ENCODE assay signal across 8 cellular contexts in the genomic region with DNA sequence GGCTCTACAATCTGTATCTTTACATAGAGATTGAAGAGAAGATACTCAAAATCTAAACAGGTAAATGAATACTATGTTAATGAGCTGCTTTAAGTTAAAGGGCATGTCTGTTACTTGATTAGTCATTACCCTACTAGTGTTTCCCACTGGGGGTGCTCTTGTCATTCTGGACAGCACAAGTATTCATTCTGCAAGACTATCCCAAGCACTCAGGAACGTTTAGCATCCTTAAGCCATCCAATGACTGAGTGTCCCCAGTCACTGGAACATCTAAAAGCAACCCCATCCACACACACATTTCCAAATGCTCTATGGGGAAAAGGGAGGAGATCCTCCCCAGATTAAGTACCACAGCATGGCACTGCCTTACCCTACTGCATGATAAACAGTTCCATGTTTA. TPM values are rescaled to one million over a fixed set of nuclear protein-coding genes. Genes with fewer than 3 reads are reported as not detected.
DNase-seq lines count a peak whose midpoint lies in the region; ATAC-seq and TF ChIP-seq lines count a peak whose summit lies in the region.

No MANE protein-coding gene starts in this region.

- CTCF ChIA-PET in naive thymus-derived CD4-positive, alpha-beta T cell (lab: Charles Lee) = interaction anchor here (0.6 to 4.8 kb wide), 8 partner anchors 18 to 347 kb away, joined by 3 to 37 read pairs (median 4); no protein-coding TSS in a partner anchor

- peak; percentile 51 for ATAC-seq in GM21786 (IDR thresholded peaks at IDR 0.05; ENCODE audit: unreplicated experiment)
- ATAC-seq in naive thymus-derived CD4-positive, alpha-beta T cell = peak; percentile 56

- peaks cover 47 to 87% (median 80%) of the 10 kb centered on the region in 7 donors for H3K4me1 Mint-ChIP-seq in naive thymus-derived CD4-positive, alpha-beta T cell

- H3K9me3 Mint-ChIP-seq in naive thymus-derived CD4-positive, alpha-beta T cell = no peaks in the 10 kb centered on the region

- H3K4me3 Mint-ChIP-seq in naive thymus-derived CD4-positive, alpha-beta T cell = peak overlapping the region in 1 of 10 donors; percentile 29

- no peak overlapping the region for H3K27ac ChIP-seq in naive thymus-derived CD4-positive, alpha-beta T cell (ENCODE audit: low read depth, low read length)

- TF ChIP-seq CTCF in NB4 (IDR thresholded peaks at IDR 0.05; ENCODE audit: low read depth, low read length) = peak; percentile 48

- no peak for TF ChIP-seq POLR2A in NB4 (IDR thresholded peaks at IDR 0.05; ENCODE audit: extremely low read depth, insufficient read length)

- peak; percentile 26 for DNase-seq in SIG-M5 treated with dmso at 0.1 percent for 504 hours (lab: John Stamatoyannopoulos, UW; ENCODE audit: unreplicated experiment)
- no peak for DNase-seq in SIG-M5 (lab: John Stamatoyannopoulos, UW)
- DNase-seq in NB4 (ENCODE audit: low read depth) = peak; percentile 67
- peak; percentile 36 for DNase-seq in central memory CD4-positive, alpha-beta T cell
- peak in 3 of 9 donors; percentile 29 to 39 (median 36) for DNase-seq in naive thymus-derived CD4-positive, alpha-beta T cell
- no peak for DNase-seq in NCI-H187 treated with DMSO at 0.1 percent for 48 hours (lab: John Stamatoyannopoulos, UW)
- DNase-seq in activated effector memory CD4-positive, alpha-beta T cell treated with anti-CD3 and anti-CD28 coated beads, Interleukin-2, amount 50 U/mL, for 16 hours = no peak

- H3K36me3 ChIP-seq in naive thymus-derived CD4-positive, alpha-beta T cell (ENCODE audit: control insufficient read depth in 2 of 3, insufficient read depth in 3 of 3, low read length in 3 of 3) = peaks cover 0 to under 1% (median 0%) of the 10 kb centered on the region in 3 experiments

- intact Hi-C loops in naive thymus-derived CD4-positive, alpha-beta T cell (cut with micrococcal nuclease) = loop anchor here (1.0 to 10.0 kb wide), 5 partner anchors 76 to 341 kb away; no protein-coding TSS in a partner anchor

- POLR2A ChIA-PET in naive thymus-derived CD4-positive, alpha-beta T cell (lab: Charles Lee) = interaction anchor here (1.0 to 1.4 kb wide), 4 partner anchors 8 to 76 kb away, joined by 4 to 5 read pairs (median 4); no protein-coding TSS in a partner anchor

- H3K9me3 ChIP-seq in naive thymus-derived CD4-positive, alpha-beta T cell (ENCODE audit: control insufficient read depth in 2 of 3, low read length in 3 of 3) = no peaks in the 10 kb centered on the region

- no peaks in the 10 kb centered on the region for H3K27me3 ChIP-seq in naive thymus-derived CD4-positive, alpha-beta T cell (ENCODE audit: control insufficient read depth in 2 of 2, insufficient read depth in 2 of 2, low read length in 2 of 2)

- H3K27me3 Mint-ChIP-seq in naive thymus-derived CD4-positive, alpha-beta T cell = no peaks in the 10 kb centered on the region

- H3K36me3 Mint-ChIP-seq in naive thymus-derived CD4-positive, alpha-beta T cell = peaks cover 0 to 15% (median 13%) of the 10 kb centered on the region in 5 donors

- H3K27ac Mint-ChIP-seq in naive thymus-derived CD4-positive, alpha-beta T cell = peak overlapping the region in 5 of 9 donors; percentile 25 to 82 (median 79)

- H3K4me1 ChIP-seq in naive thymus-derived CD4-positive, alpha-beta T cell (ENCODE audit: control insufficient read depth in 2 of 2, insufficient read depth in 2 of 2, low read length in 2 of 2) = peaks cover 19 to 77% of the 10 kb centered on the region in 2 donors

- H3K4me3 ChIP-seq in NB4 (ENCODE audit: low read depth, low read length) = no peak overlapping the region
- H3K4me3 ChIP-seq in naive thymus-derived CD4-positive, alpha-beta T cell (ENCODE audit: low read length) = no peak overlapping the region

RNA-seq across cellular contexts. Expression of gene EZR, which starts 25.7 kb away (rescaled TPM):
- total RNA-seq in naive thymus-derived CD4-positive, alpha-beta T cell = 100 to 1,000 TPM; 132 to 201 (median 163) TPM
- polyA plus RNA-seq in naive thymus-derived CD4-positive, alpha-beta T cell = 100 to 1,000 TPM; 115 to 140 TPM

Comparison
In these comparisons a context has a peak if more than half of its experiments do, and no peak if none do; other contexts are left out.
1. DNase-seq: peak in SIG-M5 treated with dmso at 0.1 percent for 504 hours (single experiment), NB4 (single experiment) and central memory CD4-positive, alpha-beta T cell (single experiment); none in SIG-M5 (single experiment), NCI-H187 treated with DMSO at 0.1 percent for 48 hours (single experiment) and activated effector memory CD4-positive, alpha-beta T cell treated with anti-CD3 and anti-CD28 coated beads, Interleukin-2, amount 50 U/mL, for 16 hours (single experiment).